In the genomic region with DNA sequence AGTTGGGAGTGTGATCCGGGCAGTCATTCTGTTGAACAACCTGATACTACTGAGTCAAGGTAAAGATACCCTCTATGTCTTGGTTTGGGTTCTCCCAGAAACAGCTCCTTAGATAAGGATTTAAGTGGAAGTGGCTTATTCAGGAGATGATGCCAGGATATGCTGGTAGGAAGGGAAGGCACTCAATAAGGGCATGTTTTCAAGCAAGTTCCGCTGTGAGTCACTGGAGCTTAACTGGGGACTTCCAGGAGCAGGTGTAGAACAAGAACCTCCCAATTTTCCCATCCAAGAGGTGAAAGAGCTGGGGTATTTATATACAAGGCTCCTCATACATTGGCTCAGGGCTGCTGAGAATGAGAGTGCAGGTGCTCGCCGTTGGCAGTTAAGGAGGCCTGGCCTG, we compare ENCODE assay signal across 37 cellular contexts.
"Had no signal": no experiment of that assay in that cellular context is flagged by ENCODE, and none has a peak within 500 bp of the region (broad histone marks: within the 10 kb centered on the region; RNA-seq: fewer than 3 reads in every experiment).

No MANE protein-coding gene starts in this region.

- H3K27me3 ChIP-seq: adrenal gland, body of pancreas, brain microvascular endothelial cell, cardiac muscle cell had no signal

- H3K36me3 ChIP-seq: adrenal gland, brain microvascular endothelial cell, cardiac muscle cell had no signal

- H3K4me1 Mint-ChIP-seq: activated B cell treated with CpG ODN at 0.5 μM for 24 hours; activated T-helper 17 cell treated with anti-CD3 and anti-CD28 coated beads, Interleukin-2, amount 50 U/mL, for 72 hours; central memory CD8-positive, alpha-beta T cell had no signal

- H3K9me3 ChIP-seq: adrenal gland, body of pancreas had no signal

- H3K36me3 Mint-ChIP-seq: activated CD4-positive, alpha-beta memory T cell treated with anti-CD3 and anti-CD28 coated beads for 36 hours had no signal

- H3K27me3 Mint-ChIP-seq: activated B cell treated with CpG ODN at 0.5 μM for 24 hours; activated CD4-positive, alpha-beta memory T cell treated with anti-CD3 and anti-CD28 coated beads for 36 hours; activated CD4-positive, alpha-beta T cell treated with anti-CD3 and anti-CD28 coated beads, Interleukin-2, amount 10 ng/mL, durations not matched to agents 24 days and 14 days; activated CD8-positive, alpha-beta T cell treated with anti-CD3 and anti-CD28 coated beads for 36 hours; activated naive CD8-positive, alpha-beta T cell treated with anti-CD3 and anti-CD28 coated beads for 36 hours; activated T-helper 17 cell treated with anti-CD3 and anti-CD28 coated beads, Interleukin-2, amount 50 U/mL, for 72 hours; central memory CD8-positive, alpha-beta T cell had no signal

- H3K4me3 ChIP-seq: adrenal gland, body of pancreas, cardiac muscle cell had no signal

- ATAC-seq: activated CD8-positive, alpha-beta T cell treated with anti-CD3 and anti-CD28 coated beads for 36 hours; activated naive CD4-positive, alpha-beta T cell treated with anti-CD3 and anti-CD28 coated beads, Interleukin-2, amount 50 U/mL, for 72 hours; activated T-cell treated with anti-CD3 and anti-CD28 coated beads, Interleukin-2, amount 50 U/mL, for 4 hours; activated T-cell treated with anti-CD3 and anti-CD28 coated beads, Interleukin-2, amount 50 U/mL, for 72 hours; activated T-helper 17 cell treated with anti-CD3 and anti-CD28 coated beads, Interleukin-2, amount 50 U/mL, for 72 hours; body of pancreas had no signal

- H3K4me3 Mint-ChIP-seq: activated B cell treated with CpG ODN at 0.5 μM for 24 hours; activated CD4-positive, alpha-beta memory T cell treated with anti-CD3 and anti-CD28 coated beads for 36 hours; activated CD4-positive, alpha-beta T cell treated with anti-CD3 and anti-CD28 coated beads, Interleukin-2, amount 10 ng/mL, durations not matched to agents 24 days and 14 days; activated CD8-positive, alpha-beta T cell treated with anti-CD3 and anti-CD28 coated beads for 36 hours; activated naive CD4-positive, alpha-beta T cell treated with anti-CD3 and anti-CD28 coated beads for 36 hours; activated naive CD8-positive, alpha-beta T cell treated with anti-CD3 and anti-CD28 coated beads for 36 hours; activated T-cell treated with anti-CD3 and anti-CD28 coated beads, Interleukin-2, amount 50 U/mL, for 4 hours; activated T-cell treated with anti-CD3 and anti-CD28 coated beads, Interleukin-2, amount 50 U/mL, for 72 hours; activated T-helper 1 cell treated with anti-CD3 and anti-CD28 coated beads, Interleukin-12 subunit alpha, Interleukin-12 subunit beta, Interleukin-2, Interleukin-4 antibody, amounts not matched to agents 30 ng/mL and 10 ng/mL and 1 ng/mL, durations not matched to agents 14 hours and 24 hours and 36 hours; activated T-helper 17 cell treated with anti-CD3 and anti-CD28 coated beads, Interleukin-2, amount 50 U/mL, for 72 hours; central memory CD8-positive, alpha-beta T cell; T-helper 1 cell treated with Interleukin-12 subunit alpha and Interleukin-12 subunit beta and Interleukin-4 antibody, amounts not matched to agents 30 μg/mL and 1 μg/mL, for 36 hours; T-helper 2 cell treated with Interferon-gamma antibody and Interleukin-4, amounts not matched to agents 5 μg/mL and 100 μg/mL, for 36 hours had no signal

- H3K27ac Mint-ChIP-seq: activated B cell treated with CpG ODN at 0.5 μM for 24 hours; activated CD4-positive, alpha-beta memory T cell treated with anti-CD3 and anti-CD28 coated beads for 36 hours; activated CD4-positive, alpha-beta T cell treated with anti-CD3 and anti-CD28 coated beads, Interleukin-2, amount 10 ng/mL, durations not matched to agents 24 days and 14 days; activated CD8-positive, alpha-beta T cell treated with anti-CD3 and anti-CD28 coated beads for 36 hours; activated naive CD4-positive, alpha-beta T cell treated with anti-CD3 and anti-CD28 coated beads for 36 hours; activated naive CD4-positive, alpha-beta T cell treated with anti-CD3 and anti-CD28 coated beads, Interleukin-2, amount 50 U/mL, for 72 hours; activated naive CD8-positive, alpha-beta T cell treated with anti-CD3 and anti-CD28 coated beads for 36 hours; activated T-cell treated with anti-CD3 and anti-CD28 coated beads, Interleukin-2, amount 50 U/mL, for 72 hours; activated T-helper 1 cell treated with anti-CD3 and anti-CD28 coated beads, Interleukin-12 subunit alpha, Interleukin-12 subunit beta, Interleukin-2, Interleukin-4 antibody, amounts not matched to agents 30 ng/mL and 10 ng/mL and 1 ng/mL, durations not matched to agents 14 hours and 24 hours and 36 hours; activated T-helper 17 cell treated with anti-CD3 and anti-CD28 coated beads, Interleukin-2, amount 50 U/mL, for 72 hours; T-helper 1 cell treated with Interleukin-12 subunit alpha and Interleukin-12 subunit beta and Interleukin-4 antibody, amounts not matched to agents 30 μg/mL and 1 μg/mL, for 36 hours; T-helper 2 cell treated with Interferon-gamma antibody and Interleukin-4, amounts not matched to agents 5 μg/mL and 100 μg/mL, for 36 hours had no signal

- DNase-seq: activated B cell treated with CpG ODN at 0.5 μM for 24 hours; activated CD4-positive, alpha-beta memory T cell treated with anti-CD3 and anti-CD28 coated beads for 36 hours; activated CD4-positive, alpha-beta T cell treated with anti-CD3 and anti-CD28 coated beads for 4 hours; activated CD4-positive, alpha-beta T cell treated with anti-CD3 and anti-CD28 coated beads, Interleukin-2, amount 10 ng/mL, durations not matched to agents 24 days and 14 days; activated CD4-positive, alpha-beta T cell treated with anti-CD3 and anti-CD28 coated beads, Interleukin-2, amount 50 U/mL, for 1 hour; activated CD4-positive, alpha-beta T cell treated with anti-CD3 and anti-CD28 coated beads, Interleukin-2, amount 50 U/mL, for 4 hours; activated CD4-positive, CD25-positive, alpha-beta regulatory T cell treated with anti-CD3 and anti-CD28 coated beads, Interleukin-2, amount 50 U/mL, for 72 hours; activated CD8-positive, alpha-beta memory T cell treated with anti-CD3 and anti-CD28 coated beads, Interleukin-2, amount 50 U/mL, for 4 hours; activated CD8-positive, alpha-beta T cell treated with anti-CD3 and anti-CD28 coated beads for 36 hours; activated effector memory CD4-positive, alpha-beta T cell treated with anti-CD3 and anti-CD28 coated beads, Interleukin-2, amount 50 U/mL, for 16 hours; activated gamma-delta T cell treated with Interleukin-2 at 50 U/mL for 16 hours; activated naive CD4-positive, alpha-beta T cell; activated naive CD4-positive, alpha-beta T cell treated with anti-CD3 and anti-CD28 coated beads for 36 hours; activated naive CD4-positive, alpha-beta T cell treated with anti-CD3 and anti-CD28 coated beads, Interleukin-2, amount 50 U/mL, for 16 hours; activated naive CD8-positive, alpha-beta T cell treated with anti-CD3 and anti-CD28 coated beads for 36 hours; activated T-cell treated with anti-CD3 and anti-CD28 coated beads for 4 hours; activated T-cell treated with anti-CD3 and anti-CD28 coated beads, Interleukin-2, amount 50 U/mL, for 1 hour; activated T-cell treated with anti-CD3 and anti-CD28 coated beads, Interleukin-2, amount 50 U/mL, for 4 hours; activated T-cell treated with anti-CD3 and anti-CD28 coated beads, Interleukin-2, amount 50 U/mL, for 72 hours; adrenal gland; amniotic stem cell; aorta; body of pancreas; brain microvascular endothelial cell; caudate nucleus; cerebellar nuclear complex; T-helper 1 cell; T-helper 2 cell; T-helper 9 cell had no signal

- H3K27ac ChIP-seq: adrenal gland, body of pancreas, brain microvascular endothelial cell, cardiac muscle cell, VCaP had no signal

- H3K9me3 Mint-ChIP-seq: activated B cell treated with CpG ODN at 0.5 μM for 24 hours; activated CD4-positive, alpha-beta memory T cell treated with anti-CD3 and anti-CD28 coated beads for 36 hours; activated CD4-positive, alpha-beta T cell treated with anti-CD3 and anti-CD28 coated beads, Interleukin-2, amount 10 ng/mL, durations not matched to agents 24 days and 14 days; activated CD8-positive, alpha-beta T cell treated with anti-CD3 and anti-CD28 coated beads for 36 hours; activated naive CD4-positive, alpha-beta T cell treated with anti-CD3 and anti-CD28 coated beads for 36 hours; activated naive CD4-positive, alpha-beta T cell treated with anti-CD3 and anti-CD28 coated beads, Interleukin-2, amount 50 U/mL, for 72 hours; activated naive CD8-positive, alpha-beta T cell treated with anti-CD3 and anti-CD28 coated beads for 36 hours; activated T-cell treated with anti-CD3 and anti-CD28 coated beads, Interleukin-2, amount 50 U/mL, for 4 hours; activated T-cell treated with anti-CD3 and anti-CD28 coated beads, Interleukin-2, amount 50 U/mL, for 72 hours; activated T-helper 1 cell treated with anti-CD3 and anti-CD28 coated beads, Interleukin-12 subunit alpha, Interleukin-12 subunit beta, Interleukin-2, Interleukin-4 antibody, amounts not matched to agents 30 ng/mL and 10 ng/mL and 1 ng/mL, durations not matched to agents 14 hours and 24 hours and 36 hours; activated T-helper 17 cell treated with anti-CD3 and anti-CD28 coated beads, Interleukin-2, amount 50 U/mL, for 72 hours; central memory CD8-positive, alpha-beta T cell; T-helper 1 cell treated with Interleukin-12 subunit alpha and Interleukin-12 subunit beta and Interleukin-4 antibody, amounts not matched to agents 30 μg/mL and 1 μg/mL, for 36 hours; T-helper 2 cell treated with Interferon-gamma antibody and Interleukin-4, amounts not matched to agents 5 μg/mL and 100 μg/mL, for 36 hours had no signal

- H3K4me1 ChIP-seq: adrenal gland, body of pancreas had no signal
